8 cellular contexts compared by ENCODE assay signal in the genomic region with DNA sequence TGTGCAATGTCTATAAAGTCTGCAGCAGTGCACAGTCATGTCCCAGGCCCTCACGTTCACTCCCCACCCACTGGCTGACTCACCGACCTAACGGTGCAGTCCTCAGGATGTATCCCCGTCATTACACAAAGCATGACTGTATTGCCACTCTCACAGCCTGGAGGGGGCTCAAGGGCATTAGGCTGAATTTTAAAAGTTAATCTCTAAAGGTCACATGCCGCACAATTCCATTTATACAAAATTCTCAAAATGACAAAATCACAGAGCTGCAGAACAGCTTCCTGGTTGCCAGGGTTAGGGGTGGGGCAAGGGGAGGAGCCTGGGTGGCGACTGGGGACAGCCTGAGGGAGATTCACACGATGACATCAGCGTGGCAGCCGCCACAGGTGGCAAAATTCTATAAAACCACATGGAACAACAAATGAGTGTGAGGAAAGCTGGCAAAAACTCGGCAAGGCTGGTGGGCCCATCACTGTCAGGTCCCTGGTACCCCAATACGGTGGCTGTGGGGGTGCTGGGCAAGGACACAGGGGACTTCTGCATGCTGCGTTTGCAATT.
DNase-seq lines count a peak whose midpoint lies in the region; ATAC-seq and TF ChIP-seq lines count a peak whose summit lies in the region.

No MANE protein-coding gene starts in this region.

- no peak overlapping the region for H3K9ac ChIP-seq in endodermal cell (ENCODE audit: extremely low read depth, low read length, poor library complexity, severe bottlenecking)

- H3K9me3 ChIP-seq in endodermal cell (ENCODE audit: control insufficient read depth, low read length), result no peaks in the 10 kb centered on the region

- H3K4me3 ChIP-seq in endodermal cell (ENCODE audit: low read length), result no peak overlapping the region

- no peak overlapping the region for H3K27ac ChIP-seq in endodermal cell (ENCODE audit: low read depth, low read length)

- no peak overlapping the region for H3K27ac Mint-ChIP-seq in endodermal cell

- no peak for TF ChIP-seq CTCF in endodermal cell (conservative IDR thresholded peaks at IDR 0.05)

- H3K27me3 Mint-ChIP-seq in endodermal cell (ENCODE audit: insufficient read depth), result peaks cover 4% of the 10 kb centered on the region

- H3K27me3 ChIP-seq in endodermal cell (ENCODE audit: control insufficient read depth, insufficient read depth, low read length, poor library complexity, severe bottlenecking), result no peaks in the 10 kb centered on the region

- ATAC-seq in GM19463 (IDR thresholded peaks at IDR 0.05; ENCODE audit: unreplicated experiment), result no peak

- H3K4me1 Mint-ChIP-seq in endodermal cell, result no peaks in the 10 kb centered on the region

- H3K9me3 Mint-ChIP-seq in endodermal cell, result peaks cover 1% of the 10 kb centered on the region

- H3K4me3 Mint-ChIP-seq in endodermal cell, result no peak overlapping the region

- 68 to 78% methylated on average over 5 to 12 of the region's 12 CpGs for WGBS in endodermal cell (ENCODE audit: insufficient coverage in 1 of 2, insufficient read length in 1 of 2), 2 experiments

- intact Hi-C loops in posterior vena cava (cut with DNase I), result no loop called here

- H3K36me3 Mint-ChIP-seq in endodermal cell (ENCODE audit: low read depth), result no peaks in the 10 kb centered on the region

- no peaks in the 10 kb centered on the region for H3K36me3 ChIP-seq in endodermal cell (ENCODE audit: control insufficient read depth, insufficient read depth, low read length)

- H3K4me1 ChIP-seq in endodermal cell (ENCODE audit: control insufficient read depth, insufficient read depth, low read length), result no peaks in the 10 kb centered on the region

- peak; percentile 85 for DNase-seq in AG08395 (ENCODE audit: low spot score)
- peak; percentile 68 for DNase-seq in LoVo (ENCODE audit: low spot score)
- DNase-seq in activated CD4-positive, alpha-beta T cell treated with anti-CD3 and anti-CD28 coated beads, Interleukin-2, amount 50 U/mL, for 48 hours, result peak; percentile 76 to 82
- peak; percentile 48 for DNase-seq in endodermal cell
- peak; percentile 76 for DNase-seq in posterior vena cava (ENCODE audit: low spot score)
- DNase-seq in NCI-H446 (lab: John Stamatoyannopoulos, UW), result no peak
- DNase-seq in NCI-H2081 (lab: John Stamatoyannopoulos, UW), result no peak

Comparison
In these comparisons a context has a peak if more than half of its experiments do, and no peak if none do; other contexts are left out.
1. DNase-seq: peak in AG08395 (single experiment), LoVo (single experiment), activated CD4-positive, alpha-beta T cell treated with anti-CD3 and anti-CD28 coated beads, Interleukin-2, amount 50 U/mL, for 48 hours (2 of 2), endodermal cell (single experiment) and posterior vena cava (single experiment); none in NCI-H446 (0 of 2) and NCI-H2081 (0 of 2).